In the genomic region with DNA sequence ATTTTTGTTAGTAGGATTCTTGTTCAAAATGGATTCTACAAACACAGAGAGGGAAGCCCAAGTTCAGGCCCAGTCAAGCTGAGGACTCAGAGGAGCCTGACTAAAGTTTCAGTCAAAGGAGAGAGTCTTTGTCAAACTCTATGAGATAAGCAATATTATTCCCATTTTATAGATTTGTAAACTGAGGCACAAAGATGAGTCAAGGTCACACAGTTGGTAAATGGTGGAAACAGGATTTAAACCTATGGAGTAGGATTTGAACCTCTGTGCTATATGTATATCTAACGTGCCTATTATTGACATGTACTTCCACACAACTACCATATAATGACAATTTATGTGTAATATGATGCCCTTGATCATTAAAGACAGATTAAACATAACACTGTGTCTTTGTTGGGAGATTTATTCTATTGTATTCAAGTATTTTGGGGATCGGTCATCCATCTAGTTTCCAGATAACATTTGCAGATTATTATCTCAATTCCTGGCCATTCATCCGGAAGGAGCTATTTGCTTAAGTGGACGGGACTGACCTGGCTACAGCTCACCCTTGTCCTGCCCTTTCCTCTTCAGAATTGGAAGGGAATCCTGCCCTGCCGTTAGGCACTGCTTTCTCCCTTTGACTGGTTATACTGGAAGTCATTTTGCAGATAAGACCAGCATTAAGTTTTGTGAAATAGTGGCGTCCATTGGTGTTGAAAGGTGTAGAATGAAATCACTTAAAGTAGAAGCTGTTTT, we compare ENCODE assay signal across 27 cellular contexts.
"Had no signal": no experiment of that assay in that cellular context is flagged by ENCODE, and none has a peak within 500 bp of the region (broad histone marks: within the 10 kb centered on the region; RNA-seq: fewer than 3 reads in every experiment).

No MANE protein-coding gene starts in this region.

- H3K4me1 ChIP-seq: ascending aorta, esophagus squamous epithelium, heart right ventricle, left lung, lower lobe of right lung, pancreas, prostate gland, tibial nerve had no signal

- H3K9me3 Mint-ChIP-seq: activated naive CD4-positive, alpha-beta T cell treated with anti-CD3 and anti-CD28 coated beads, Interleukin-2, amount 10 ng/mL, durations not matched to agents 7 days and 5 days; activated naive CD8-positive, alpha-beta T cell treated with anti-CD3 and anti-CD28 coated beads, Interleukin-2, amount 10 ng/mL, durations not matched to agents 7 days and 5 days; activated T-helper 1 cell treated with anti-CD3 and anti-CD28 coated beads, Interleukin-12 subunit alpha, Interleukin-12 subunit beta, Interleukin-2, Interleukin-4 antibody, amounts not matched to agents 30 ng/mL and 10 ng/mL and 1 ng/mL, durations not matched to agents 14 hours and 24 hours and 36 hours; endodermal cell had no signal

- H3K4me1 Mint-ChIP-seq: activated naive CD4-positive, alpha-beta T cell treated with anti-CD3 and anti-CD28 coated beads, Interleukin-2, amount 10 ng/mL, durations not matched to agents 7 days and 5 days; activated naive CD8-positive, alpha-beta T cell treated with anti-CD3 and anti-CD28 coated beads, Interleukin-2, amount 10 ng/mL, durations not matched to agents 7 days and 5 days; endodermal cell; naive thymus-derived CD8-positive, alpha-beta T cell; neural crest cell had no signal

- H3K4me3 Mint-ChIP-seq: activated naive CD4-positive, alpha-beta T cell treated with anti-CD3 and anti-CD28 coated beads, Interleukin-2, amount 10 ng/mL, durations not matched to agents 7 days and 5 days; activated naive CD8-positive, alpha-beta T cell treated with anti-CD3 and anti-CD28 coated beads, Interleukin-2, amount 10 ng/mL, durations not matched to agents 7 days and 5 days; activated T-helper 1 cell treated with anti-CD3 and anti-CD28 coated beads, Interleukin-12 subunit alpha, Interleukin-12 subunit beta, Interleukin-2, Interleukin-4 antibody, amounts not matched to agents 30 ng/mL and 10 ng/mL and 1 ng/mL, durations not matched to agents 14 hours and 24 hours and 36 hours; endodermal cell; naive thymus-derived CD8-positive, alpha-beta T cell; neural crest cell had no signal

- H3K36me3 Mint-ChIP-seq: activated naive CD4-positive, alpha-beta T cell treated with anti-CD3 and anti-CD28 coated beads, Interleukin-2, amount 10 ng/mL, durations not matched to agents 7 days and 5 days; activated naive CD8-positive, alpha-beta T cell treated with anti-CD3 and anti-CD28 coated beads, Interleukin-2, amount 10 ng/mL, durations not matched to agents 7 days and 5 days had no signal

- H3K27ac Mint-ChIP-seq: activated naive CD4-positive, alpha-beta T cell treated with anti-CD3 and anti-CD28 coated beads, Interleukin-2, amount 10 ng/mL, durations not matched to agents 7 days and 5 days; activated naive CD8-positive, alpha-beta T cell treated with anti-CD3 and anti-CD28 coated beads, Interleukin-2, amount 10 ng/mL, durations not matched to agents 7 days and 5 days; activated T-helper 1 cell treated with anti-CD3 and anti-CD28 coated beads, Interleukin-12 subunit alpha, Interleukin-12 subunit beta, Interleukin-2, Interleukin-4 antibody, amounts not matched to agents 30 ng/mL and 10 ng/mL and 1 ng/mL, durations not matched to agents 14 hours and 24 hours and 36 hours; endodermal cell; naive thymus-derived CD8-positive, alpha-beta T cell had no signal

- H3K27me3 Mint-ChIP-seq: activated naive CD4-positive, alpha-beta T cell treated with anti-CD3 and anti-CD28 coated beads, Interleukin-2, amount 10 ng/mL, durations not matched to agents 7 days and 5 days; activated naive CD8-positive, alpha-beta T cell treated with anti-CD3 and anti-CD28 coated beads, Interleukin-2, amount 10 ng/mL, durations not matched to agents 7 days and 5 days had no signal

- H3K27me3 ChIP-seq: ascending aorta, esophagus squamous epithelium, left lung, pancreas, tibial nerve had no signal

- FAIRE-seq: pancreas, TTC549 had no signal

- H3K27ac ChIP-seq: ascending aorta, esophagus squamous epithelium, heart right ventricle, left lung, lower lobe of right lung, pancreas, prostate gland, tibial nerve, WERI-Rb-1 had no signal

- H3K36me3 ChIP-seq: ascending aorta, esophagus squamous epithelium, heart right ventricle, left lung, lower lobe of right lung, pancreas, prostate gland, tibial nerve, WERI-Rb-1 had no signal

- H3K4me3 ChIP-seq: ascending aorta, esophagus squamous epithelium, heart right ventricle, left lung, lower lobe of right lung, pancreas, prostate gland, tibial nerve had no signal

- H3K9me3 ChIP-seq: ascending aorta, esophagus squamous epithelium, left lung, lower lobe of right lung, pancreas, prostate gland had no signal

- DNase-seq: activated CD4-positive, alpha-beta T cell treated with anti-CD3 and anti-CD28 coated beads for 48 hours; activated CD4-positive, alpha-beta T cell treated with anti-CD3 and anti-CD28 coated beads, Interleukin-2, amount 50 U/mL, for 48 hours; activated CD8-positive, alpha-beta memory T cell treated with anti-CD3 and anti-CD28 coated beads for 24 hours; activated effector memory CD4-positive, alpha-beta T cell treated with anti-CD3 and anti-CD28 coated beads, Interleukin-2, amount 50 U/mL, for 16 hours; activated naive CD4-positive, alpha-beta T cell treated with anti-CD3 and anti-CD28 coated beads, Interleukin-2, amount 10 ng/mL, durations not matched to agents 7 days and 5 days; activated naive CD8-positive, alpha-beta T cell treated with anti-CD3 and anti-CD28 coated beads, Interleukin-2, amount 10 ng/mL, durations not matched to agents 7 days and 5 days; caudate nucleus; cortex of kidney; endodermal cell; esophagus squamous epithelium; foreskin melanocyte; heart right ventricle; left lung; lower lobe of right lung; naive thymus-derived CD8-positive, alpha-beta T cell; nucleus accumbens; pancreas; retina; stimulated activated naive CD4-positive, alpha-beta T cell; T-helper 9 cell; WERI-Rb-1 had no signal
